In genomic region chr6:150646228-150646627, GRCh38 we compare ENCODE assay signal across 23 cellular contexts. TPM values are rescaled to one million over a fixed set of nuclear protein-coding genes. Genes with fewer than 3 reads are reported as not detected.
DNase-seq lines count a peak whose midpoint lies in the region; ATAC-seq and FAIRE-seq lines count a peak whose summit lies in the region.
"Had no signal": no experiment of that assay in that cellular context is flagged by ENCODE, and none has a peak within 500 bp of the region (broad histone marks: within the 10 kb centered on the region; RNA-seq: fewer than 3 reads in every experiment).

No MANE protein-coding gene starts in this region.

- H3K36me3 Mint-ChIP-seq in stimulated activated memory B cell treated with anti-CD40 and anti-IgM and Interleukin-4, amounts not matched to agents 10 μg/mL and 1 μg/mL and 100 μg/mL, for 72 hours: peaks cover 11% of the 10 kb centered on the region

- FAIRE-seq in HTR-8/SVneo (lab: Jason Lieb, UNC): no peak
- FAIRE-seq: GM12891 had no signal

- H3K27me3 Mint-ChIP-seq in stimulated activated memory B cell treated with anti-CD40 and anti-IgM and Interleukin-4, amounts not matched to agents 10 μg/mL and 1 μg/mL and 100 μg/mL, for 72 hours: no peaks in the 10 kb centered on the region
- H3K27me3 Mint-ChIP-seq: CD4-positive, alpha-beta T cell had no signal

- DNase-seq in NCI-H1105 treated with DMSO at 0.1 percent for 48 hours (lab: John Stamatoyannopoulos, UW) (peak; percentile 17), NCI-H1105 (lab: John Stamatoyannopoulos, UW) (no peak), NCI-H1694 (lab: John Stamatoyannopoulos, UW) (peak; percentile 22), SK-MEL-5 (ENCODE audit: low read depth, low spot score) (peak; percentile 11), AML-193 (lab: John Stamatoyannopoulos, UW) (no peak), HTR-8/SVneo (ENCODE audit: insufficient read length, low spot score) (no peak), posterior cingulate gyrus (no peak)
- DNase-seq: 8988T; ACHN; CD4-positive, alpha-beta T cell; COR-L47; DMS79; GF-D8; GOT3; HCEC 1CT; NCI-H1092 treated with DMSO at 0.1 percent for 48 hours; NCI-H146; NCI-H2029 treated with DMSO at 0.1 percent for 48 hours; NCI-H774; RPMI8226; SHP77 had no signal

- intact Hi-C loops in posterior cingulate gyrus (cut with DNase I): no loop called here

- H3K4me3 Mint-ChIP-seq in stimulated activated memory B cell treated with anti-CD40 and anti-IgM and Interleukin-4, amounts not matched to agents 10 μg/mL and 1 μg/mL and 100 μg/mL, for 72 hours: no peak overlapping the region
- H3K4me3 Mint-ChIP-seq: CD4-positive, alpha-beta T cell had no signal

- no peak for ATAC-seq in stimulated activated memory B cell treated with anti-CD40 and anti-IgM and Interleukin-4, amounts not matched to agents 10 μg/mL and 1 μg/mL and 100 μg/mL, for 72 hours

- in situ Hi-C loops in SK-MEL-5 (cut with HindIII; ENCODE audit: low pct_unique_long_range_greater_than_20kb, low sequenced_read_pairs): no loop called here

- peaks cover 55% of the 10 kb centered on the region for H3K4me1 Mint-ChIP-seq in stimulated activated memory B cell treated with anti-CD40 and anti-IgM and Interleukin-4, amounts not matched to agents 10 μg/mL and 1 μg/mL and 100 μg/mL, for 72 hours

- peak overlapping the region; percentile 4 for H3K27ac Mint-ChIP-seq in stimulated activated memory B cell treated with anti-CD40 and anti-IgM and Interleukin-4, amounts not matched to agents 10 μg/mL and 1 μg/mL and 100 μg/mL, for 72 hours
- H3K27ac Mint-ChIP-seq: CD4-positive, alpha-beta T cell had no signal

- no peaks in the 10 kb centered on the region for H3K9me3 Mint-ChIP-seq in stimulated activated memory B cell treated with anti-CD40 and anti-IgM and Interleukin-4, amounts not matched to agents 10 μg/mL and 1 μg/mL and 100 μg/mL, for 72 hours
- H3K9me3 Mint-ChIP-seq: CD4-positive, alpha-beta T cell had no signal

RNA-seq across cellular contexts. Expression of gene PLEKHG1, which starts 46.5 kb away (rescaled TPM):
- 3.5 and 5.5 TPM in 2 replicates for total RNA-seq in SK-MEL-5 (2014; rRNA removed; shearing (Covaris generic))
- polyA plus RNA-seq in SK-MEL-5 (2015; cell fraction: cytosol; rRNA removed): 15.2 and 17.8 TPM in 2 replicates
- 13.4 and 17.8 TPM in 2 replicates for polyA plus RNA-seq in SK-MEL-5 (2015; cell fraction: nucleus; rRNA removed)

Comparison
In these comparisons a context has a peak if more than half of its experiments do, and no peak if none do; other contexts are left out.
1. DNase-seq: peak in NCI-H1105 treated with DMSO at 0.1 percent for 48 hours (single experiment), NCI-H1694 (single experiment) and SK-MEL-5 (single experiment); none in NCI-H1105 (single experiment), AML-193 (0 of 2), HTR-8/SVneo (single experiment) and posterior cingulate gyrus (0 of 10).